1 cellular context compared by ENCODE assay signal in the genomic region with DNA sequence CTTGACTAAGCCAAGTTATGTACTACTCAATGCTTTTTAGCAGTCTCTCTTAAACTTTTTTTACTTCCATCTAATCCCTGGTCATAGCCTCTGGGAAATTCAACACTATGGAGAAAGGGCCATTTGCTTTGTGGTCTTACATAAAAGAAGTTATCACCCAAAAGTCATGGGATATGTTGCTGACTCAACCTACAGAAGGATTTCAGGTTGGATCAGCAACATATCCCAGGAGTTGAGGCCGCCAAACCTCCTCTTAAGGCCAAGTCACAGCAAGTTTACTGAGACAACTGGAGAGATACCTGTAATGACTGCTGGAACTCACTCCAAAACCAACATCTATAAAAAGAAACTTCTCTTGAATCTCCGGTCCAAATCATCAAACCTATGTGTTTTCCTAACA.
TF ChIP-seq lines count a peak whose summit lies in the region.

No MANE protein-coding gene starts in this region.

TF ChIP-seq in SK-N-SH, 30 proteins besides CTCF, POLR2A, EP300 and RAD21:
- TF ChIP-seq, protein P1, sequence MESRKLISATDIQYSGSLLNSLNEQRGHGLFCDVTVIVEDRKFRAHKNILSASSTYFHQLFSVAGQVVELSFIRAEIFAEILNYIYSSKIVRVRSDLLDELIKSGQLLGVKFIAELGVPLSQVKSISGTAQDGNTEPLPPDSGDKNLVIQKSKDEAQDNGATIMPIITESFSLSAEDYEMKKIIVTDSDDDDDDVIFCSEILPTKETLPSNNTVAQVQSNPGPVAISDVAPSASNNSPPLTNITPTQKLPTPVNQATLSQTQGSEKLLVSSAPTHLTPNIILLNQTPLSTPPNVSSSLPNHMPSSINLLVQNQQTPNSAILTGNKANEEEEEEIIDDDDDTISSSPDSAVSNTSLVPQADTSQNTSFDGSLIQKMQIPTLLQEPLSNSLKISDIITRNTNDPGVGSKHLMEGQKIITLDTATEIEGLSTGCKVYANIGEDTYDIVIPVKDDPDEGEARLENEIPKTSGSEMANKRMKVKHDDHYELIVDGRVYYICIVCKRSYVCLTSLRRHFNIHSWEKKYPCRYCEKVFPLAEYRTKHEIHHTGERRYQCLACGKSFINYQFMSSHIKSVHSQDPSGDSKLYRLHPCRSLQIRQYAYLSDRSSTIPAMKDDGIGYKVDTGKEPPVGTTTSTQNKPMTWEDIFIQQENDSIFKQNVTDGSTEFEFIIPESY (IDR thresholded peaks at IDR 0.05; ENCODE audit: borderline replicate concordance, low read depth): no peak
- TF ChIP-seq TEAD4 (IDR thresholded peaks at IDR 0.05; ENCODE audit: borderline replicate concordance, insufficient read depth) (no peak), POLR2AphosphoS5 (IDR thresholded peaks at IDR 0.05; ENCODE audit: low read depth, low read length) (no peak), GATA2 (CRISPR knock-in tag; IDR thresholded peaks at IDR 0.05) (no peak)
